4 cellular contexts compared by ENCODE assay signal in genomic region chr14:105619324-105619723, GRCh38.
DNase-seq lines count a peak whose midpoint lies in the region; ATAC-seq and TF ChIP-seq lines count a peak whose summit lies in the region.
"Not testable (repeated sequence)": the region's sequence is repeated elsewhere in the genome, so short reads cannot be mapped to it uniquely, and the experiment has no call there.

No MANE protein-coding gene starts in this region.

- not testable (repeated sequence) for H3K4me3 ChIP-seq in right lobe of liver

- CTCF ChIA-PET in activated CD4-positive, alpha-beta memory T cell treated with anti-CD3 and anti-CD28 coated beads, Interleukin-2, amount 10 ng/mL, durations not matched to agents 7 days and 5 days (lab: Charles Lee) = not testable (repeated sequence)

- H3K4me1 Mint-ChIP-seq in activated CD4-positive, alpha-beta memory T cell treated with anti-CD3 and anti-CD28 coated beads, Interleukin-2, amount 10 ng/mL, durations not matched to agents 7 days and 5 days; glutamatergic neuron (ENCODE audit: low read depth, unreplicated experiment): not testable (repeated sequence)

- DNase-seq in GM13977 (ENCODE audit: low spot score) (peak; percentile 28), right lobe of liver (peak in 1 of 3 donors; percentile 31)
- DNase-seq in activated CD4-positive, alpha-beta memory T cell treated with anti-CD3 and anti-CD28 coated beads, Interleukin-2, amount 10 ng/mL, durations not matched to agents 7 days and 5 days = peak; percentile 6
- not testable (repeated sequence) for DNase-seq in glutamatergic neuron

- in situ Hi-C loops in GM13977 (cut with MboI; ENCODE audit: low pct_unique_long_range_greater_than_20kb, low sequenced_read_pairs, unreplicated experiment) = loop anchor here (5.0 kb wide), 1 partner anchor 143 kb away; no protein-coding TSS in a partner anchor

- not testable (repeated sequence) for TF ChIP-seq POLR2A in right lobe of liver (IDR thresholded peaks at IDR 0.05)

- POLR2A ChIA-PET in activated CD4-positive, alpha-beta memory T cell treated with anti-CD3 and anti-CD28 coated beads, Interleukin-2, amount 10 ng/mL, durations not matched to agents 7 days and 5 days (lab: Charles Lee) = not testable (repeated sequence)

- not testable (repeated sequence) for H3K36me3 Mint-ChIP-seq in activated CD4-positive, alpha-beta memory T cell treated with anti-CD3 and anti-CD28 coated beads, Interleukin-2, amount 10 ng/mL, durations not matched to agents 7 days and 5 days (ENCODE audit: low read depth)
- H3K36me3 Mint-ChIP-seq in glutamatergic neuron (ENCODE audit: unreplicated experiment) = peaks cover 14% of the 10 kb centered on the region

- peak overlapping the region in 1 of 3 donors; percentile 43 for H3K27ac ChIP-seq in right lobe of liver

- not testable (repeated sequence) for H3K27me3 ChIP-seq in right lobe of liver

- not testable (repeated sequence) for H3K4me1 ChIP-seq in right lobe of liver

- not testable (repeated sequence) for TF ChIP-seq CTCF in GM13977 (IDR thresholded peaks at IDR 0.05; ENCODE audit: extremely low read depth, insufficient read depth, missing control alignments); glutamatergic neuron (IDR thresholded peaks at IDR 0.05; ENCODE audit: partially characterized antibody, unreplicated experiment); right lobe of liver (IDR thresholded peaks at IDR 0.05)

- H3K9me3 Mint-ChIP-seq in activated CD4-positive, alpha-beta memory T cell treated with anti-CD3 and anti-CD28 coated beads, Interleukin-2, amount 10 ng/mL, durations not matched to agents 7 days and 5 days = not testable (repeated sequence)
- H3K9me3 Mint-ChIP-seq in glutamatergic neuron (ENCODE audit: unreplicated experiment) = peaks cover 13% of the 10 kb centered on the region

- WGBS in right lobe of liver (ENCODE audit: insufficient coverage, low coverage, low lambda C conversion rate, missing lambda C conversion rate) = 29% methylated on average over 3 of the region's 6 CpGs

- peak in 3 of 4 donors; percentile 4 to 61 (median 24) for ATAC-seq in right lobe of liver

- not testable (repeated sequence) for H3K9me3 ChIP-seq in right lobe of liver

- not testable (repeated sequence) for H3K27me3 Mint-ChIP-seq in activated CD4-positive, alpha-beta memory T cell treated with anti-CD3 and anti-CD28 coated beads, Interleukin-2, amount 10 ng/mL, durations not matched to agents 7 days and 5 days
- H3K27me3 Mint-ChIP-seq in glutamatergic neuron (ENCODE audit: unreplicated experiment) = peaks cover 16% of the 10 kb centered on the region

- not testable (repeated sequence) for H3K27ac Mint-ChIP-seq in activated CD4-positive, alpha-beta memory T cell treated with anti-CD3 and anti-CD28 coated beads, Interleukin-2, amount 10 ng/mL, durations not matched to agents 7 days and 5 days
- H3K27ac Mint-ChIP-seq in glutamatergic neuron (ENCODE audit: unreplicated experiment) = peak overlapping the region; percentile 8

- not testable (repeated sequence) for H3K36me3 ChIP-seq in right lobe of liver

- H3K4me3 Mint-ChIP-seq in activated CD4-positive, alpha-beta memory T cell treated with anti-CD3 and anti-CD28 coated beads, Interleukin-2, amount 10 ng/mL, durations not matched to agents 7 days and 5 days; glutamatergic neuron (ENCODE audit: unreplicated experiment): not testable (repeated sequence)

- intact Hi-C loops in right lobe of liver (cut with DNase I) = loop anchor here in 1 of 2 donors (5.0 kb wide), 1 partner anchor 143 kb away; no protein-coding TSS in a partner anchor
